40 cellular contexts compared by ENCODE assay signal in genomic region chr14:36627981-36628380, GRCh38. TPM values are rescaled to one million over a fixed set of nuclear protein-coding genes. Genes with fewer than 3 reads are reported as not detected.
"Had no signal": no experiment of that assay in that cellular context is flagged by ENCODE, and none has a peak within 500 bp of the region (broad histone marks: within the 10 kb centered on the region; RNA-seq: fewer than 3 reads in every experiment).

No MANE protein-coding gene starts in this region.

- H3K4me1 Mint-ChIP-seq: activated B cell treated with CpG ODN at 0.5 μM for 24 hours; activated T-helper 17 cell treated with anti-CD3 and anti-CD28 coated beads, Interleukin-2, amount 50 U/mL, for 72 hours; brain; T-helper 17 cell had no signal

- H3K9me3 ChIP-seq: adrenal gland, ascending aorta, breast epithelium, colonic mucosa, esophagus muscularis mucosa, gastroesophageal sphincter, heart right ventricle had no signal

- H3K27me3 ChIP-seq: ascending aorta, breast epithelium, cardiac muscle cell, colonic mucosa had no signal

- ATAC-seq: activated CD4-positive, CD25-positive, alpha-beta regulatory T cell treated with anti-CD3 and anti-CD28 coated beads, Interleukin-2, amount 50 U/mL, for 24 hours; activated CD8-positive, alpha-beta T cell treated with anti-CD3 and anti-CD28 coated beads for 36 hours; activated T-cell treated with anti-CD3 and anti-CD28 coated beads, Interleukin-2, amount 50 U/mL, for 4 hours; activated T-helper 17 cell treated with anti-CD3 and anti-CD28 coated beads, Interleukin-2, amount 50 U/mL, for 72 hours; gastroesophageal sphincter; heart right ventricle; T-helper 17 cell had no signal

- H3K4me3 ChIP-seq: adrenal gland, ascending aorta, breast epithelium, cardiac muscle cell, colonic mucosa, dorsolateral prefrontal cortex, esophagus muscularis mucosa, gastroesophageal sphincter, heart right ventricle had no signal

- H3K36me3 Mint-ChIP-seq: activated naive CD8-positive, alpha-beta T cell; brain had no signal

- H3K4me3 Mint-ChIP-seq: activated B cell treated with CpG ODN at 0.5 μM for 24 hours; activated CD8-positive, alpha-beta T cell treated with anti-CD3 and anti-CD28 coated beads for 36 hours; activated naive CD8-positive, alpha-beta T cell; activated T-cell treated with anti-CD3 and anti-CD28 coated beads, Interleukin-2, amount 50 U/mL, for 4 hours; activated T-helper 17 cell treated with anti-CD3 and anti-CD28 coated beads, Interleukin-2, amount 50 U/mL, for 72 hours; brain; dendritic cell treated with granulocyte-macrophage colony-stimulating factor and Interleukin-4, amounts not matched to agents 40 ng/mL and 50 ng/mL, for 4 days; endodermal cell; T-helper 17 cell; T-helper 2 cell treated with Interferon-gamma antibody and Interleukin-4, amounts not matched to agents 5 μg/mL and 100 μg/mL, for 36 hours had no signal

- H3K4me1 ChIP-seq: adrenal gland, ascending aorta, breast epithelium, colonic mucosa, esophagus muscularis mucosa, gastroesophageal sphincter, heart right ventricle had no signal

- H3K36me3 ChIP-seq: adrenal gland, ascending aorta, breast epithelium, cardiac muscle cell, colonic mucosa, esophagus muscularis mucosa, gastroesophageal sphincter, heart right ventricle, WERI-Rb-1 had no signal

- H3K27ac Mint-ChIP-seq: activated B cell treated with CpG ODN at 0.5 μM for 24 hours; activated CD8-positive, alpha-beta T cell treated with anti-CD3 and anti-CD28 coated beads for 36 hours; activated naive CD8-positive, alpha-beta T cell; activated T-helper 17 cell treated with anti-CD3 and anti-CD28 coated beads, Interleukin-2, amount 50 U/mL, for 72 hours; brain; dendritic cell treated with granulocyte-macrophage colony-stimulating factor and Interleukin-4, amounts not matched to agents 40 ng/mL and 50 ng/mL, for 4 days; endodermal cell; T-helper 17 cell; T-helper 2 cell treated with Interferon-gamma antibody and Interleukin-4, amounts not matched to agents 5 μg/mL and 100 μg/mL, for 36 hours had no signal

- H3K27ac ChIP-seq: adrenal gland, ascending aorta, breast epithelium, cardiac muscle cell, colonic mucosa, dorsolateral prefrontal cortex, esophagus muscularis mucosa, gastroesophageal sphincter, heart right ventricle, WERI-Rb-1 had no signal

- H3K9me3 Mint-ChIP-seq: activated B cell treated with CpG ODN at 0.5 μM for 24 hours; activated CD8-positive, alpha-beta T cell treated with anti-CD3 and anti-CD28 coated beads for 36 hours; activated T-helper 17 cell treated with anti-CD3 and anti-CD28 coated beads, Interleukin-2, amount 50 U/mL, for 72 hours; brain; dendritic cell treated with granulocyte-macrophage colony-stimulating factor and Interleukin-4, amounts not matched to agents 40 ng/mL and 50 ng/mL, for 4 days; endodermal cell; T-helper 2 cell treated with Interferon-gamma antibody and Interleukin-4, amounts not matched to agents 5 μg/mL and 100 μg/mL, for 36 hours had no signal

- DNase-seq: activated B cell treated with CpG ODN at 0.5 μM for 24 hours; activated CD4-positive, alpha-beta T cell treated with anti-CD3 and anti-CD28 coated beads for 48 hours; activated CD4-positive, alpha-beta T cell treated with anti-CD3 and anti-CD28 coated beads, Interleukin-2, amount 50 U/mL, for 1 hour; activated CD4-positive, alpha-beta T cell treated with anti-CD3 and anti-CD28 coated beads, Interleukin-2, amount 50 U/mL, for 48 hours; activated CD8-positive, alpha-beta memory T cell treated with anti-CD3 and anti-CD28 coated beads for 24 hours; activated CD8-positive, alpha-beta T cell treated with anti-CD3 and anti-CD28 coated beads for 36 hours; activated effector memory CD4-positive, alpha-beta T cell treated with Interleukin-2 at 50 U/mL for 16 hours; activated gamma-delta T cell treated with Interleukin-2 at 50 U/mL for 16 hours; activated naive CD4-positive, alpha-beta T cell treated with anti-CD3 and anti-CD28 coated beads, Interleukin-2, amount 50 U/mL, for 16 hours; activated naive CD4-positive, alpha-beta T cell treated with Interleukin-2 at 50 U/mL for 16 hours; activated T-cell treated with anti-CD3 and anti-CD28 coated beads, Interleukin-2, amount 50 U/mL, for 4 hours; adrenal gland; amygdala; central memory CD4-positive, alpha-beta T cell; cerebellar nuclear complex; colonic mucosa; dorsolateral prefrontal cortex; effector memory CD4-positive, alpha-beta T cell; endodermal cell; erythroblast; foreskin melanocyte; heart right ventricle; T-helper 1 cell; T-helper 17 cell; T1000; WERI-Rb-1 had no signal

RNA-seq across cellular contexts. Expression of gene PAX9, which starts 33.7 kb away (rescaled TPM):
- total RNA-seq: activated B cell treated with CpG ODN at 0.5 μM for 24 hours; activated CD8-positive, alpha-beta T cell treated with anti-CD3 and anti-CD28 coated beads for 36 hours; activated T-helper 17 cell treated with anti-CD3 and anti-CD28 coated beads, Interleukin-2, amount 50 U/mL, for 72 hours; adrenal gland; ascending aorta; cardiac muscle cell; fibroblast of lung; fibroblast of villous mesenchyme; heart right ventricle had no signal

RNA-seq across cellular contexts. Expression of gene NKX2-8, which starts 45.6 kb away (rescaled TPM):
- total RNA-seq: activated B cell treated with CpG ODN at 0.5 μM for 24 hours; activated CD8-positive, alpha-beta T cell treated with anti-CD3 and anti-CD28 coated beads for 36 hours; activated T-cell treated with anti-CD3 and anti-CD28 coated beads, Interleukin-2, amount 50 U/mL, for 4 hours; activated T-helper 17 cell treated with anti-CD3 and anti-CD28 coated beads, Interleukin-2, amount 50 U/mL, for 72 hours; adrenal gland; ascending aorta; colonic mucosa; esophagus muscularis mucosa; fibroblast of lung; fibroblast of villous mesenchyme; gastroesophageal sphincter; glomerular endothelial cell; heart right ventricle; T-helper 17 cell had no signal
- polyA plus RNA-seq: adrenal gland, cardiac muscle cell, fibroblast of lung, heart right ventricle had no signal
